In genomic region chr2:40256649-40257048, GRCh38 we compare ENCODE assay signal across 9 cellular contexts.
DNase-seq lines count a peak whose midpoint lies in the region; ATAC-seq, FAIRE-seq and TF ChIP-seq lines count a peak whose summit lies in the region.
"Had no signal": no experiment of that assay in that cellular context is flagged by ENCODE, and none has a peak within 500 bp of the region (broad histone marks: within the 10 kb centered on the region; RNA-seq: fewer than 3 reads in every experiment).

No MANE protein-coding gene starts in this region.

- FAIRE-seq in HTR-8/SVneo (lab: Jason Lieb, UNC) = peak; percentile 52
- FAIRE-seq: K562 had no signal

- peak; percentile 53 for DNase-seq in NCI-H2107 treated with DMSO at 0.1 percent for 48 hours (lab: John Stamatoyannopoulos, UW; ENCODE audit: unreplicated experiment)
- no peak for DNase-seq in NCI-H2107 (lab: John Stamatoyannopoulos, UW)
- DNase-seq in HTR-8/SVneo (ENCODE audit: insufficient read length, low spot score) = peak; percentile 17
- peak; percentile 4 to 7 for DNase-seq in lung microvascular endothelial cell (ENCODE audit: low read depth in 2 of 2)

- peak; percentile 96 for ATAC-seq in SK-N-SH treated with all-trans-retinoic acid at 6 μM for 48 hours
- ATAC-seq in GM19452 (IDR thresholded peaks at IDR 0.05; ENCODE audit: unreplicated experiment) = no peak
- ATAC-seq in GM19351 (IDR thresholded peaks at IDR 0.05; ENCODE audit: unreplicated experiment) = no peak
- ATAC-seq in HG03175 (IDR thresholded peaks at IDR 0.05; ENCODE audit: unreplicated experiment) = no peak
- ATAC-seq: K562 had no signal

TF ChIP-seq in SK-N-SH treated with all-trans-retinoic acid at 6 μM for 48 hours, 23 proteins besides CTCF, POLR2A, EP300 and RAD21:
- TF ChIP-seq CSDC2 (CRISPR knock-in tag; IDR thresholded peaks at IDR 0.05) = no peak
TF ChIP-seq in SK-N-SH treated with all-trans-retinoic acid at 6 μM for 48 hours: peak in this region for 0.
